Comparison of ENCODE assay signal across 8 cellular contexts in the genomic region with DNA sequence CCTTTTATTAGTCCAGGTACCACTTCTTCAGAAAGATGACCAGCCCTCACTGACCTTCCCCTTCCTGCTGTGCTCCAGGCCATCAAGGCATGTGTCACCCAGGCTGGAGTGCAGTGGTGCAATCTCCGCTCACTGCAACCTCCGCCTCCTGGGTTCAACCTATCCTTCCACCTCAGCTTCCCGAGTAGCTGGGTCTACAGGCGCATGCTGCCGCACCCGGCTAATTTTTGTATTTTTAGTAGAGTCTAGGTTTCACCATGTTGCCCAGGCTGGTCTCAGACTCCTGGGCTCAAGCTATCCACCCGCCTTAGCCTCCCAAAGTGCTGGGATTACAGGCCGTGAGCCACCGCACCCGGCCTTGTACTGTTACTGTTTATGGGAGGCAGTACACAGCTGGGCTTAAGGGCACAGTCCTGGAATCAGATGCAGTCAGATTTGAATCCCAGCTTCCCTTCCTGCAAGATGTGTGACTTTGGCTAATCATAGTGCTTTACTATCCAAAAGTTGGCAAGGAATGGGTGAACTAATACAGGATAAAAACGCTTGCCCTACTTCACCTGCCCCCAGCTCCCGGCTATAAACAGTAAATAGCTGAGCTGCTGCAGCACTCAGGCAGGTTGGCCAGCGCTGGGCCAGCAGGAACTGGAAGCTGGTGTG. TPM values are rescaled to one million over a fixed set of nuclear protein-coding genes. Genes with fewer than 3 reads are reported as not detected.
DNase-seq lines count a peak whose midpoint lies in the region; ATAC-seq, FAIRE-seq and TF ChIP-seq lines count a peak whose summit lies in the region.

No MANE protein-coding gene starts in this region.

- H3K9me3 Mint-ChIP-seq in T-cell = no peaks in the 10 kb centered on the region

- TF ChIP-seq CTCF in heart left ventricle (IDR thresholded peaks at IDR 0.05) (no peak), sigmoid colon (IDR thresholded peaks at IDR 0.05) (no peak)

- H3K9me3 ChIP-seq in heart left ventricle (no peaks in the 10 kb centered on the region), sigmoid colon (no peaks in the 10 kb centered on the region)

- CTCF ChIA-PET in T-cell (lab: Charles Lee) = interaction anchor here (0.7 to 2.5 kb wide), 21 partner anchors 9 to 191 kb away, joined by 3 to 13 read pairs (median 5); partner anchors contain the start of genes ANKHD1 (in 1 of the 2), APBB3 (in 1 of the 2), IK (in 1 of the 2) and NDUFA2 (in 1 of the 2)

- H3K4me1 ChIP-seq in heart left ventricle = peaks cover 14 to 50% (median 43%) of the 10 kb centered on the region in 12 donors
- peaks cover 0 to 50% (median 43%) of the 10 kb centered on the region in 4 donors for H3K4me1 ChIP-seq in sigmoid colon

- ATAC-seq in GM18499 (IDR thresholded peaks at IDR 0.05; ENCODE audit: insufficient read depth, unreplicated experiment) (peak; percentile 3), T-cell (replicated peaks in 1 of 4) (peak in 1 of 4 experiments; percentile 4), heart left ventricle (peak; percentile 0 to 6 (median 4))

- POLR2A ChIA-PET in T-cell (lab: Charles Lee) = interaction anchor here (0.6 to 2.4 kb wide), 9 partner anchors 10 to 100 kb away, joined by 3 to 16 read pairs (median 6); partner anchors contain the start of genes IK (in 2 of the 2), NDUFA2 (in 2 of the 2), SRA1 (in 2 of the 2) and APBB3 (in 1 of the 2)

- peaks cover 27% of the 10 kb centered on the region for H3K36me3 Mint-ChIP-seq in T-cell

- peaks cover 29 to 41% (median 31%) of the 10 kb centered on the region in 3 donors for H3K4me1 Mint-ChIP-seq in T-cell

- no peak for TF ChIP-seq EP300 in sigmoid colon (IDR thresholded peaks at IDR 0.05)

- H3K4me3 Mint-ChIP-seq in T-cell = peak overlapping the region; percentile 88 to 89 (median 89)

- intact Hi-C loops in heart left ventricle (cut with DNase I) = loop anchor here in 9 of 10 donors (1.0 to 5.0 kb wide), 5 partner anchors 17 to 160 kb away; partner anchors contain the start of genes TMCO6 (in 4 of the 9), APBB3 (in 2 of the 9), SLC35A4 (in 2 of the 9) and IK (in 1 of the 9)
- intact Hi-C loops in sigmoid colon (cut with DNase I) = loop anchor here (1.0 to 5.0 kb wide), 5 partner anchors 92 to 164 kb away; partner anchors contain the start of genes ANKHD1, HARS1, HARS2 and IK

- no peak for DNase-seq in T-cell
- DNase-seq in heart left ventricle = no peak
- DNase-seq in sigmoid colon = no peak
- no peak for DNase-seq in AG08396 (ENCODE audit: low spot score)
- DNase-seq in GM12892 (ENCODE audit: insufficient read length) = no peak
- no peak for DNase-seq in iPS-NIHi11 (ENCODE audit: low spot score)
- DNase-seq in ureter (ENCODE audit: low spot score) = no peak

- TF ChIP-seq POLR2A in heart left ventricle (IDR thresholded peaks at IDR 0.05) = no peak
- no peak for TF ChIP-seq POLR2A in sigmoid colon (IDR thresholded peaks at IDR 0.05)
- no peak for TF ChIP-seq POLR2A in GM12892 (IDR thresholded peaks at IDR 0.05; ENCODE audit: low read depth, low read length)

- peak overlapping the region; percentile 97 to 99 for H3K27ac Mint-ChIP-seq in T-cell

- FAIRE-seq in GM12892 (lab: Jason Lieb, UNC) = no peak

- WGBS in heart left ventricle, 4 donors = 40 to 47% (median 46%) methylated on average over 13 of the region's 13 CpGs
- WGBS in sigmoid colon, 2 donors = 14 to 52% methylated on average over 13 of the region's 13 CpGs

- peaks cover 0 to 66% (median 55%) of the 10 kb centered on the region in 9 donors for H3K36me3 ChIP-seq in heart left ventricle
- peaks cover 8 to 46% (median 25%) of the 10 kb centered on the region in 4 donors for H3K36me3 ChIP-seq in sigmoid colon

- H3K27ac ChIP-seq in heart left ventricle (peak overlapping the region; percentile 21 to 98 (median 94)), sigmoid colon (peak overlapping the region; percentile 93 to 98 (median 98))

- H3K27me3 ChIP-seq in heart left ventricle = no peaks in the 10 kb centered on the region
- no peaks in the 10 kb centered on the region for H3K27me3 ChIP-seq in sigmoid colon

- H3K4me3 ChIP-seq in heart left ventricle (peak overlapping the region in 9 of 12 donors; percentile 49 to 65 (median 56)), sigmoid colon (peak overlapping the region; percentile 41 to 58 (median 53))

- H3K27me3 Mint-ChIP-seq in T-cell = no peaks in the 10 kb centered on the region

RNA-seq across cellular contexts. Expression of gene EIF4EBP3, which starts 0.5 kb away (rescaled TPM):
- total RNA-seq in T-cell (10 to 100 TPM; 10.6 to 23.6 (median 20.4) TPM), heart left ventricle (10 to 100 TPM in 6 of 9 donors, 1 to 10 TPM in 3; 4.7 to 34.9 (median 14.6) TPM), sigmoid colon (10 to 100 TPM in 2 of 4 donors, 1 to 10 TPM in 2; 6.5 to 21.0 (median 12.1) TPM), ureter (25.9 TPM)
- polyA plus RNA-seq in heart left ventricle (10 to 100 TPM in 1 of 2 donors, 1 to 10 TPM in 1; 8.5 to 33.3 TPM), sigmoid colon (10 to 100 TPM; 37.2 to 60.7 (median 53.9) TPM)
- 7.2 TPM for polyA plus RNA-seq in GM12892 (2012; ENCODE audit: missing spikeins)

RNA-seq across cellular contexts. Expression of gene SRA1, which starts 10.3 kb away (rescaled TPM):
- total RNA-seq in T-cell = 10 to 100 TPM; 26.8 to 30.5 (median 28.4) TPM
- total RNA-seq in heart left ventricle = 10 to 100 TPM; 22.4 to 38.1 (median 28.1) TPM
- polyA plus RNA-seq in heart left ventricle = 10 to 100 TPM; 32.1 to 36.5 TPM
- total RNA-seq in sigmoid colon = 10 to 100 TPM; 17.8 to 30.5 (median 21.1) TPM
- 10 to 100 TPM; 32.7 to 48.3 (median 35.4) TPM for polyA plus RNA-seq in sigmoid colon
- 38.1 TPM for polyA plus RNA-seq in GM12892 (2012; ENCODE audit: missing spikeins)
- 37.8 TPM for total RNA-seq in ureter

RNA-seq across cellular contexts. Expression of gene APBB3, which starts 17.4 kb away (rescaled TPM):
- 10 to 100 TPM; 53.9 to 70.5 (median 64.1) TPM for total RNA-seq in T-cell
- 10 to 100 TPM in 5 of 9 donors, 1 to 10 TPM in 4; 3.6 to 23.1 (median 11.4) TPM for total RNA-seq in heart left ventricle
- polyA plus RNA-seq in heart left ventricle = 10 to 100 TPM in 1 of 2 donors, 1 to 10 TPM in 1; 4.9 to 14.7 TPM
- total RNA-seq in sigmoid colon = 10 to 100 TPM; 13.5 to 25.9 (median 19.3) TPM
- polyA plus RNA-seq in sigmoid colon = 10 to 100 TPM in 1 of 3 donors, 1 to 10 TPM in 2; 4.2 to 27.9 (median 4.4) TPM
- polyA plus RNA-seq in GM12892 (2012; ENCODE audit: missing spikeins) = 25.9 TPM
- total RNA-seq in ureter = 31.9 TPM

RNA-seq across cellular contexts. Expression of gene SLC35A4, which starts 17.6 kb away (rescaled TPM):
- total RNA-seq in T-cell = 10 to 100 TPM; 47.7 to 75.2 (median 72.4) TPM
- total RNA-seq in heart left ventricle = 10 to 100 TPM; 55.5 to 92.1 (median 75.9) TPM
- polyA plus RNA-seq in heart left ventricle = 100 to 1,000 TPM in 1 of 2 donors, 10 to 100 TPM in 1; 39.2 to 118 TPM
- 10 to 100 TPM; 14.2 to 19.7 (median 17.9) TPM for total RNA-seq in sigmoid colon
- polyA plus RNA-seq in sigmoid colon = 100 to 1,000 TPM in 1 of 3 donors, 10 to 100 TPM in 2; 60.1 to 101 (median 65.9) TPM
- polyA plus RNA-seq in GM12892 (2012; ENCODE audit: missing spikeins) = 76.3 TPM
- 71.8 TPM for total RNA-seq in ureter
